In the genomic region with DNA sequence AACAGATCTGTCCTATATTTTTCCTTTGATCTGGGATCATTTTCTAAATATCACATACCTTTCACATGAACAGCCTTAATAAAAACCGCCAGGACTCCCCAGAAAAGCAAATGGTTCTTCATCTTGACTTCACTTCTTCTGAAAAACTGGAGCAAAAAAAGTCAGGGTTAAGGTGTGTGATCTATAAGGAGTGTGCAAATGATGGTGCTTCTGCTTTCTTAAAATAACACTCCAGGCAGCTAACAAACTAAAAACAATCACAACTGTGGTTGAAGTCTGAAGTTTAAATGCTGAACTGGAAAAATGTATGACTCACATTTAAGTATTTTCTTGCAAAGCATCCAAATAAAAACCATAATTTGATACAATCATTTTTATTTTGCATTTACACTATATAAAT, we compare ENCODE assay signal across 9 cellular contexts. TPM values are rescaled to one million over a fixed set of nuclear protein-coding genes. Genes with fewer than 3 reads are reported as not detected.
DNase-seq lines count a peak whose midpoint lies in the region; ATAC-seq and TF ChIP-seq lines count a peak whose summit lies in the region.
"Had no signal": no experiment of that assay in that cellular context is flagged by ENCODE, and none has a peak within 500 bp of the region (broad histone marks: within the 10 kb centered on the region; RNA-seq: fewer than 3 reads in every experiment).

JCHAIN (minus strand) TSS at position 140 of the 400 bp plus-strand sequence; CDS start at position 122, 18 bp downstream.

- no peak for DNase-seq in activated B cell treated with CpG ODN at 0.5 μM for 24 hours
- no peak for DNase-seq in glomerular visceral epithelial cell (ENCODE audit: extremely low spot score)
- DNase-seq in C1 segment of cervical spinal cord (lab: John Stamatoyannopoulos, UW) = no peak
- no peak for DNase-seq in SJCRH30
- DNase-seq in dorsolateral prefrontal cortex = no peak
- DNase-seq: NCI-H187 had no signal

- POLR2A ChIA-PET in activated B cell treated with CpG ODN at 0.5 μM for 24 hours (lab: Charles Lee) = interaction anchor here (0.7 to 1.4 kb wide), 5 partner anchors 16 to 327 kb away, joined by 3 to 4 read pairs (median 3); partner anchors contain the start of gene DCK

- no peaks in the 10 kb centered on the region for H3K27me3 Mint-ChIP-seq in activated B cell treated with CpG ODN at 0.5 μM for 24 hours

- peak within 1 kb of the TSS; percentile 52 for H3K4me2 ChIP-seq in skeletal muscle satellite cell (ENCODE audit: low read length)

- H3K27me3 ChIP-seq in skeletal muscle satellite cell (ENCODE audit: control insufficient read depth, insufficient read depth, low read length) (no peaks in the 10 kb centered on the region), SJCRH30 (no peaks in the 10 kb centered on the region), dorsolateral prefrontal cortex (peaks cover 0 to 7% (median 0%) of the 10 kb centered on the region in 45 donors)

- peak within 1 kb of the TSS; percentile 76 for H3K4me3 Mint-ChIP-seq in activated B cell treated with CpG ODN at 0.5 μM for 24 hours

- H3K4me3 ChIP-seq in skeletal muscle satellite cell (ENCODE audit: low read length) = no peak within 1 kb of the TSS
- H3K4me3 ChIP-seq in SJCRH30 = no peak within 1 kb of the TSS
- no peak within 1 kb of the TSS for H3K4me3 ChIP-seq in dorsolateral prefrontal cortex

- H3K36me3 ChIP-seq in skeletal muscle satellite cell (ENCODE audit: insufficient read depth, low read length) = no peaks in the 10 kb centered on the region
- no peaks in the 10 kb centered on the region for H3K36me3 ChIP-seq in SJCRH30

- H3K9ac ChIP-seq in skeletal muscle satellite cell (ENCODE audit: low read depth, low read length) = no peak within 1 kb of the TSS

- H3K27ac ChIP-seq in SJCRH30 (no peak within 1 kb of the TSS), dorsolateral prefrontal cortex (no peak within 1 kb of the TSS)

- ATAC-seq in GM18517 (IDR thresholded peaks at IDR 0.05; ENCODE audit: unreplicated experiment) (peak; percentile 56), HG02678 (IDR thresholded peaks at IDR 0.05; ENCODE audit: unreplicated experiment) (peak; percentile 55), activated B cell treated with CpG ODN at 0.5 μM for 24 hours (ENCODE audit: low read depth) (no peak)

- H3K4me1 Mint-ChIP-seq in activated B cell treated with CpG ODN at 0.5 μM for 24 hours = peaks cover 53% of the 10 kb centered on the region

- no peaks in the 10 kb centered on the region for H3K9me3 ChIP-seq in skeletal muscle satellite cell (replicated peaks; ENCODE audit: low read length)
- no peaks in the 10 kb centered on the region for H3K9me3 ChIP-seq in SJCRH30 (replicated peaks)

- H3K27ac Mint-ChIP-seq in activated B cell treated with CpG ODN at 0.5 μM for 24 hours = peak within 1 kb of the TSS; percentile 77

- intact Hi-C loops in activated B cell treated with CpG ODN at 0.5 μM for 24 hours (cut with micrococcal nuclease) = no loop called here
- intact Hi-C loops in dorsolateral prefrontal cortex (cut with DNase I) = no loop called here

- TF ChIP-seq CTCF in activated B cell treated with CpG ODN at 0.5 μM for 24 hours (IDR thresholded peaks at IDR 0.05) (no peak), dorsolateral prefrontal cortex (IDR thresholded peaks at IDR 0.05 in 54 of 56, conservative IDR thresholded peaks at IDR 0.05 in 2 of 56; ENCODE audit: low read depth in 1 of 56, partially characterized antibody in 56 of 56) (no peak)

- H3K9me3 Mint-ChIP-seq in activated B cell treated with CpG ODN at 0.5 μM for 24 hours = no peaks in the 10 kb centered on the region

- H3K36me3 Mint-ChIP-seq in activated B cell treated with CpG ODN at 0.5 μM for 24 hours (ENCODE audit: low read depth) = peaks cover 4% of the 10 kb centered on the region

- CTCF ChIA-PET in activated B cell treated with CpG ODN at 0.5 μM for 24 hours (lab: Charles Lee) = interaction anchor here (0.7 to 2.0 kb wide), 2 partner anchors 14 to 69 kb away, joined by 3 to 7 read pairs; no protein-coding TSS in a partner anchor

- H3K4me1 ChIP-seq in skeletal muscle satellite cell (ENCODE audit: control insufficient read depth, insufficient read depth, low read length) (peaks cover 17% of the 10 kb centered on the region), SJCRH30 (no peaks in the 10 kb centered on the region)

RNA-seq across cellular contexts. Expression of gene JCHAIN, which starts in this region (rescaled TPM):
- total RNA-seq in activated B cell treated with CpG ODN at 0.5 μM for 24 hours = 47.0 and 53.7 TPM in 2 replicates
- total RNA-seq in skeletal muscle satellite cell (2012; rRNA removed) = 0.22 TPM in 1 of 2 replicates, not detected in the other
- total RNA-seq in SJCRH30 (2014; rRNA removed; shearing (Covaris generic)) = not detected in 2 replicates
- total RNA-seq in dorsolateral prefrontal cortex = 1 to 10 TPM in 12 of 120 experiments, under 1 TPM in 5, not detected in 103; 0.37 to 3.5 (median 1.5) TPM

Comparison
In these comparisons a context has a peak if more than half of its experiments do, and no peak if none do; other contexts are left out.
1. RNA of gene JCHAIN (total RNA-seq): 47.0 to 53.7 TPM in activated B cell treated with CpG ODN at 0.5 μM for 24 hours; not detected in SJCRH30 and 0.37 to 3.5 TPM in dorsolateral prefrontal cortex; every median in the first group is over 10 times any median in the second.